8 cellular contexts compared by ENCODE assay signal in the genomic region with DNA sequence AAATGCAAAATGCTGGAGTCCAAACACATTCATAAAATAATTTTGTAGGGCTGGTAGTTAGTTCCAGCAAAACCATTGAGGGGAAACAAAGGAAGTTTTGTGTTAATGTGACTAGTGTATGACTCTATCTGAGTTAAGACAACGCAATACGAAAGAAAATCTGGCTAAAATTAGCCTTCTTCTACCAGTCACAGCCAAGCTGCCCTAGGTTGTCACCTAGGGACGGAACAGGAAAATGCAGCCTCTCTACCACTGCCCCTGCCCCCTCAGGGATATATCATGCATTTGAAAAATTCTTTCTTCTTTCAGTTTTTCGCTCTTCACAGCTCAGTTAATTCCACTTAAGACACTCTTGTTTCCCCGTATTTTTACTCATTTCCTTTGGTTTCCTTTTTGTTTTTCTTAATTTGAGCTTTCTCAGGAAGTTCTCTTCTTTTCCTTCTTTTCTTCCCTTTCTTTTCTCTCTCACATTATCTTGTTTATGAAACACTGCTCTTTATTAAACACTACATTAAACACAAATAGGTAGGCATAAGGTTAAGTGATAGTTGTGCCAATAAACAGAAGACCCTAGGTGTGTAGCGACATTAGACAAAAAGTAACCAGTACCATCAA. TPM values are rescaled to one million over a fixed set of nuclear protein-coding genes. Genes with fewer than 3 reads are reported as not detected.
DNase-seq lines count a peak whose midpoint lies in the region; ATAC-seq, FAIRE-seq and TF ChIP-seq lines count a peak whose summit lies in the region.

No MANE protein-coding gene starts in this region.

- no peak overlapping the region for H3K27ac ChIP-seq in A673 (ENCODE audit: low read depth, low read length, poor library complexity, severe bottlenecking)
- H3K27ac ChIP-seq in pancreas, result no peak overlapping the region

- H3K27me3 ChIP-seq in A673 (replicated peaks; ENCODE audit: insufficient read depth, low read depth, low read length, poor library complexity), result peaks cover 48% of the 10 kb centered on the region
- no peaks in the 10 kb centered on the region for H3K27me3 ChIP-seq in pancreas

- CTCF ChIA-PET in A673 (lab: Charles Lee), result interaction anchor here (0.6 kb wide), 1 partner anchor 362 kb away, joined by 3 read pairs; no protein-coding TSS in a partner anchor
- CTCF ChIA-PET in activated CD4-positive, alpha-beta memory T cell treated with anti-CD3 and anti-CD28 coated beads for 36 hours (lab: Charles Lee), result no interaction called here

- H3K27ac Mint-ChIP-seq in endothelial cell (ENCODE audit: unreplicated experiment) (no peak overlapping the region), immature natural killer cell (no peak overlapping the region)
- no peak overlapping the region for H3K27ac Mint-ChIP-seq in activated CD4-positive, alpha-beta memory T cell treated with anti-CD3 and anti-CD28 coated beads for 36 hours

- DNase-seq in A673 (ENCODE audit: low spot score) (peak; percentile 25), NB4 (ENCODE audit: low read depth) (peak; percentile 25), endothelial cell (ENCODE audit: low spot score) (peak; percentile 26), pancreas (no peak), immature natural killer cell (no peak)
- DNase-seq in activated CD4-positive, alpha-beta memory T cell treated with anti-CD3 and anti-CD28 coated beads for 36 hours, result no peak

- H3K36me3 Mint-ChIP-seq in endothelial cell (ENCODE audit: low read depth, unreplicated experiment) (peaks cover 5% of the 10 kb centered on the region), immature natural killer cell (no peaks in the 10 kb centered on the region)
- no peaks in the 10 kb centered on the region for H3K36me3 Mint-ChIP-seq in activated CD4-positive, alpha-beta memory T cell treated with anti-CD3 and anti-CD28 coated beads for 36 hours

- no peaks in the 10 kb centered on the region for H3K36me3 ChIP-seq in A673 (ENCODE audit: insufficient read depth, low read length, poor library complexity, severe bottlenecking)
- no peaks in the 10 kb centered on the region for H3K36me3 ChIP-seq in pancreas

- H3K9me3 ChIP-seq in A673 (ENCODE audit: low read depth, low read length, poor library complexity, severe bottlenecking), result no peaks in the 10 kb centered on the region
- no peaks in the 10 kb centered on the region for H3K9me3 ChIP-seq in pancreas

- no peaks in the 10 kb centered on the region for H3K4me1 ChIP-seq in A673 (ENCODE audit: insufficient read depth, low read length, poor library complexity, severe bottlenecking)
- no peaks in the 10 kb centered on the region for H3K4me1 ChIP-seq in pancreas

- intact Hi-C loops in A673 (cut with micrococcal nuclease; ENCODE audit: unreplicated experiment), result no loop called here
- intact Hi-C loops in pancreas (cut with DNase I), result no loop called here
- intact Hi-C loops in activated CD4-positive, alpha-beta memory T cell treated with anti-CD3 and anti-CD28 coated beads for 36 hours (cut with micrococcal nuclease), result no loop called here

- no peak for FAIRE-seq in pancreas (lab: Jason Lieb, UNC)

- H3K27me3 Mint-ChIP-seq in endothelial cell (ENCODE audit: unreplicated experiment) (no peaks in the 10 kb centered on the region), immature natural killer cell (ENCODE audit: low read depth in 3 of 3) (peaks cover 0 to 10% (median 7%) of the 10 kb centered on the region in 3 donors)
- H3K27me3 Mint-ChIP-seq in activated CD4-positive, alpha-beta memory T cell treated with anti-CD3 and anti-CD28 coated beads for 36 hours, result peaks cover 14% of the 10 kb centered on the region

- no TSS peak for BruUV-seq in A673 (replicated peaks; lab: Mats Ljungman, UMichigan)

- peak; percentile 49 for ATAC-seq in GM18858 (IDR thresholded peaks at IDR 0.05; ENCODE audit: unreplicated experiment)
- peak in 3 of 4 donors; percentile 61 to 79 (median 78) for ATAC-seq in pancreas
- ATAC-seq in GM21528 (IDR thresholded peaks at IDR 0.05; ENCODE audit: low FRiP score, unreplicated experiment), result no peak

- H3K4me3 ChIP-seq in A673 (ENCODE audit: low read depth, low read length, poor library complexity, severe bottlenecking) (no peak overlapping the region), NB4 (ENCODE audit: low read depth, low read length) (no peak overlapping the region), pancreas (no peak overlapping the region)

- 24 to 40% methylated on average over 6 of the region's 6 CpGs for WGBS in pancreas, 2 donors

- H3K4me1 Mint-ChIP-seq in endothelial cell (ENCODE audit: unreplicated experiment), result peaks cover 9% of the 10 kb centered on the region
- H3K4me1 Mint-ChIP-seq in immature natural killer cell, result no peaks in the 10 kb centered on the region
- H3K4me1 Mint-ChIP-seq in activated CD4-positive, alpha-beta memory T cell treated with anti-CD3 and anti-CD28 coated beads for 36 hours (ENCODE audit: low read depth), result no peaks in the 10 kb centered on the region

- H3K9me3 Mint-ChIP-seq in endothelial cell (ENCODE audit: unreplicated experiment) (no peaks in the 10 kb centered on the region), immature natural killer cell (peaks cover 0 to 4% (median 0%) of the 10 kb centered on the region in 6 donors)
- H3K9me3 Mint-ChIP-seq in activated CD4-positive, alpha-beta memory T cell treated with anti-CD3 and anti-CD28 coated beads for 36 hours, result peaks cover 2% of the 10 kb centered on the region

- TF ChIP-seq POLR2A in NB4 (IDR thresholded peaks at IDR 0.05; ENCODE audit: extremely low read depth, insufficient read length), result no peak

- TF ChIP-seq CTCF in A673 (conservative IDR thresholded peaks at IDR 0.05; ENCODE audit: low read depth, low read length), result peak; percentile 59
- peak; percentile 59 for TF ChIP-seq CTCF in NB4 (IDR thresholded peaks at IDR 0.05; ENCODE audit: low read depth, low read length)
- peak; percentile 43 for TF ChIP-seq CTCF in endothelial cell (IDR thresholded peaks at IDR 0.05; ENCODE audit: unreplicated experiment)
- peak; percentile 9 to 35 (median 24) for TF ChIP-seq CTCF in pancreas (IDR thresholded peaks at IDR 0.05)

- H3K4me3 Mint-ChIP-seq in endothelial cell (ENCODE audit: unreplicated experiment) (no peak overlapping the region), immature natural killer cell (no peak overlapping the region)
- no peak overlapping the region for H3K4me3 Mint-ChIP-seq in activated CD4-positive, alpha-beta memory T cell treated with anti-CD3 and anti-CD28 coated beads for 36 hours

- POLR2A ChIA-PET in A673 (lab: Charles Lee; ENCODE audit: low non-redundant PET), result no interaction called here
- POLR2A ChIA-PET in activated CD4-positive, alpha-beta memory T cell treated with anti-CD3 and anti-CD28 coated beads for 36 hours (lab: Charles Lee), result no interaction called here

RNA-seq across cellular contexts. Expression of a gene that starts 30.6 kb away (rescaled TPM):
- total RNA-seq in A673 (2021) (not detected in 2 replicates), endothelial cell (ENCODE audit: unreplicated experiment) (0.38 TPM), pancreas (1 to 10 TPM in 1 of 6 donors, under 1 TPM in 3, not detected in 2; 0.06 to 1.1 (median 0.26) TPM)
- polyA plus RNA-seq in pancreas (1 to 10 TPM in 1 of 2 donors, under 1 TPM in 1; 0.08 to 1.0 TPM), immature natural killer cell (under 1 TPM in 1 of 3 donors, not detected in 2; 0.66 TPM)
- total RNA-seq in activated CD4-positive, alpha-beta memory T cell treated with anti-CD3 and anti-CD28 coated beads for 36 hours, result not detected

Comparison
In these comparisons a context has a peak if more than half of its experiments do, and no peak if none do; other contexts are left out.
1. DNase-seq: peak in A673 (single experiment), NB4 (single experiment) and endothelial cell (single experiment); none in pancreas (0 of 6), immature natural killer cell (0 of 3) and activated CD4-positive, alpha-beta memory T cell treated with anti-CD3 and anti-CD28 coated beads for 36 hours (single experiment).
2. Peak in every context shown above with its lines, with median percentiles within 50 percentile points of each other: CTCF ChIP-seq.